10 cellular contexts compared by ENCODE assay signal in the genomic region with DNA sequence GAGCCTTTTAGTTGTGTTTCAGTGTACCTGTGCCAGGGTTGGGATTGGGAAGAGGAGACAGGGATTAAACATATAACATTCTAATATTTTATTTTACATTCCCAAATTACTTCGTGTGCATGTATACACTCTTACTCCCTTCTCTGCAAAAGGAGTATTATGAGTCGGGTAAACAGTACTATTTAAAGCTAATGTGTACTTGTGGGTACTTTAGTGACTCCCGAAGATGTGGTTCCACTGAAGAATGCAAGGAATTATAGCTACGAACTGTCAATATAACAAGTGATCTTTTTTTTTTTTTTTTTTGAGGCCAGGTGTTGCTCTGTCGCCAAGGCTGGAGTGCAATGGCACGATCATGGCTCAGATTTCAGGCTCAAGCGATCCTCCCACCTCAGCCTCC.
"Had no signal": no experiment of that assay in that cellular context is flagged by ENCODE, and none has a peak within 500 bp of the region (broad histone marks: within the 10 kb centered on the region; RNA-seq: fewer than 3 reads in every experiment).

No MANE protein-coding gene starts in this region.

- H3K27ac ChIP-seq: GM23248 had no signal

- DNase-seq: GM23248, GOT3, H7, H9, HCEC 1CT, HFFc6 had no signal

- ATAC-seq: GM23338, HCT116 had no signal

- H3K9me3 ChIP-seq: HAP-1 had no signal

- FAIRE-seq: H1 had no signal

- H3K4me3 ChIP-seq: GM23248, GM23338, HAP-1 had no signal

- H3K4me2 ChIP-seq: GM23338 had no signal

- H3K36me3 ChIP-seq: HAP-1 had no signal

- H3K9ac ChIP-seq: GM23248 had no signal

- H2AFZ ChIP-seq: GM23248, GM23338 had no signal

- H3K4me1 ChIP-seq: HAP-1 had no signal
